10 cellular contexts compared by ENCODE assay signal in genomic region chr6:31559606-31559957, GRCh38. TPM values are rescaled to one million over a fixed set of nuclear protein-coding genes. Genes with fewer than 3 reads are reported as not detected.
DNase-seq lines count a peak whose midpoint lies in the region; ATAC-seq and TF ChIP-seq lines count a peak whose summit lies in the region.
"Had no signal": no experiment of that assay in that cellular context is flagged by ENCODE, and none has a peak within 500 bp of the region (broad histone marks: within the 10 kb centered on the region; RNA-seq: fewer than 3 reads in every experiment).

No MANE protein-coding gene starts in this region.

- no peak for DNase-seq in activated T-cell treated with anti-CD3 and anti-CD28 coated beads, Interleukin-2, amount 50 U/mL, for 4 hours
- DNase-seq in activated T-cell treated with anti-CD3 and anti-CD28 coated beads for 4 hours: no peak
- no peak for DNase-seq in RWPE2 (ENCODE audit: low spot score)
- no peak for DNase-seq in right cardiac atrium
- no peak for DNase-seq in DMS53 (lab: John Stamatoyannopoulos, UW)
- DNase-seq in NCI-H748 (lab: John Stamatoyannopoulos, UW; ENCODE audit: unreplicated experiment): no peak
- DNase-seq: SJCRH30 had no signal

- ATAC-seq in activated T-cell treated with anti-CD3 and anti-CD28 coated beads, Interleukin-2, amount 50 U/mL, for 4 hours: peak; percentile 13 to 22
- ATAC-seq in RWPE2 (ENCODE audit: low read depth) (no peak), right cardiac atrium (no peak), HG02571 (IDR thresholded peaks at IDR 0.05; ENCODE audit: unreplicated experiment) (no peak)

- H3K27ac ChIP-seq in RWPE2 (ENCODE audit: poor library complexity, severe bottlenecking): peak overlapping the region; percentile 72
- H3K27ac ChIP-seq in right cardiac atrium (ENCODE audit: low read length): peak overlapping the region; percentile 50
- H3K27ac ChIP-seq in temporal lobe (ENCODE audit: low read depth, low read length): peak overlapping the region; percentile 81
- H3K27ac ChIP-seq: SJCRH30 had no signal

- H3K27me3 ChIP-seq in RWPE2 (ENCODE audit: insufficient read depth, poor library complexity, severe bottlenecking) (no peaks in the 10 kb centered on the region), right cardiac atrium (ENCODE audit: control insufficient read depth, insufficient read depth) (no peaks in the 10 kb centered on the region)
- H3K27me3 ChIP-seq: SJCRH30 had no signal

- 51% methylated on average over 4 of the region's 4 CpGs for WGBS in right cardiac atrium

- TF ChIP-seq CTCF in RWPE2 (IDR thresholded peaks at IDR 0.05; ENCODE audit: poor library complexity, severe bottlenecking): no peak

- H3K4me1 ChIP-seq in RWPE2 (ENCODE audit: insufficient read depth, poor library complexity, severe bottlenecking) (peaks cover 27% of the 10 kb centered on the region), right cardiac atrium (ENCODE audit: control insufficient read depth, insufficient read depth, low read length) (peaks cover 18% of the 10 kb centered on the region)

- intact Hi-C loops in right cardiac atrium (cut with DNase I): no loop called here

- no peaks in the 10 kb centered on the region for H3K9me3 ChIP-seq in RWPE2 (ENCODE audit: severe bottlenecking)
- H3K9me3 ChIP-seq in right cardiac atrium (ENCODE audit: control insufficient read depth, low read length): no peaks in the 10 kb centered on the region
- H3K9me3 ChIP-seq: SJCRH30 had no signal

- no peaks in the 10 kb centered on the region for H3K9me3 Mint-ChIP-seq in activated T-cell treated with anti-CD3 and anti-CD28 coated beads, Interleukin-2, amount 50 U/mL, for 4 hours

- no peaks in the 10 kb centered on the region for H3K27me3 Mint-ChIP-seq in activated T-cell treated with anti-CD3 and anti-CD28 coated beads, Interleukin-2, amount 50 U/mL, for 4 hours (ENCODE audit: low read depth)

- peaks cover 81% of the 10 kb centered on the region for H3K4me1 Mint-ChIP-seq in activated T-cell treated with anti-CD3 and anti-CD28 coated beads, Interleukin-2, amount 50 U/mL, for 4 hours (ENCODE audit: low read depth)

- H3K4me3 ChIP-seq in RWPE2 (ENCODE audit: severe bottlenecking) (no peak overlapping the region), right cardiac atrium (ENCODE audit: low read length) (no peak overlapping the region)
- H3K4me3 ChIP-seq: SJCRH30 had no signal

- H3K4me3 Mint-ChIP-seq in activated T-cell treated with anti-CD3 and anti-CD28 coated beads, Interleukin-2, amount 50 U/mL, for 4 hours: peak overlapping the region; percentile 67

- peaks cover 49% of the 10 kb centered on the region for H3K36me3 ChIP-seq in RWPE2 (ENCODE audit: low read depth)
- H3K36me3 ChIP-seq: SJCRH30 had no signal

- peaks cover 32% of the 10 kb centered on the region for H3K36me3 Mint-ChIP-seq in activated T-cell treated with anti-CD3 and anti-CD28 coated beads, Interleukin-2, amount 50 U/mL, for 4 hours (ENCODE audit: insufficient read depth)

RNA-seq across cellular contexts. Expression of gene NFKBIL1, which starts 12.2 kb away (rescaled TPM):
- total RNA-seq in activated T-cell treated with anti-CD3 and anti-CD28 coated beads, Interleukin-2, amount 50 U/mL, for 4 hours: 10 to 100 TPM in 2 of 3 donors, 1 to 10 TPM in 1; 9.3 to 12.8 (median 12.7) TPM
- total RNA-seq in right cardiac atrium (10 to 100 TPM; 12.2 to 19.3 (median 14.6) TPM), temporal lobe (10.6 TPM)
- 16.7 TPM for polyA plus RNA-seq in right cardiac atrium

RNA-seq across cellular contexts. Expression of gene LTA, which starts 12.5 kb away (rescaled TPM):
- total RNA-seq in activated T-cell treated with anti-CD3 and anti-CD28 coated beads, Interleukin-2, amount 50 U/mL, for 4 hours: 1,000 to 10,000 TPM; 1,238 to 1,641 (median 1,296) TPM
- total RNA-seq in right cardiac atrium: not detected
- polyA plus RNA-seq in right cardiac atrium: 0.07 TPM
- not detected for total RNA-seq in temporal lobe
- total RNA-seq: HT1080, SJCRH30 had no signal

RNA-seq across cellular contexts. Expression of gene ATP6V1G2, which starts 13.2 kb away (rescaled TPM):
- total RNA-seq in activated T-cell treated with anti-CD3 and anti-CD28 coated beads, Interleukin-2, amount 50 U/mL, for 4 hours: under 1 TPM; 0.38 to 0.84 (median 0.58) TPM
- 1 to 10 TPM; 1.7 to 3.8 (median 2.6) TPM for total RNA-seq in right cardiac atrium
- 2.8 TPM for polyA plus RNA-seq in right cardiac atrium
- total RNA-seq in temporal lobe: 57.5 TPM

RNA-seq across cellular contexts. Expression of gene TNF, which starts 15.8 kb away (rescaled TPM):
- total RNA-seq in activated T-cell treated with anti-CD3 and anti-CD28 coated beads, Interleukin-2, amount 50 U/mL, for 4 hours: 100 to 1,000 TPM; 485 to 701 (median 587) TPM
- total RNA-seq in right cardiac atrium (under 1 TPM; 0.42 to 0.71 (median 0.53) TPM), temporal lobe (not detected)
- polyA plus RNA-seq in right cardiac atrium: 0.23 TPM
- total RNA-seq: HT1080, SJCRH30 had no signal

RNA-seq across cellular contexts. Expression of gene DDX39B, which starts 17.8 kb away (rescaled TPM):
- total RNA-seq in activated T-cell treated with anti-CD3 and anti-CD28 coated beads, Interleukin-2, amount 50 U/mL, for 4 hours: 100 to 1,000 TPM; 644 to 667 (median 666) TPM
- total RNA-seq in right cardiac atrium (100 to 1,000 TPM; 196 to 235 (median 212) TPM), temporal lobe (230 TPM)
- polyA plus RNA-seq in right cardiac atrium: 145 TPM

Comparison
In these comparisons a context has a peak if more than half of its experiments do, and no peak if none do; other contexts are left out.
1. ATAC-seq: peak in activated T-cell treated with anti-CD3 and anti-CD28 coated beads, Interleukin-2, amount 50 U/mL, for 4 hours (2 of 2); none in RWPE2 (single experiment), right cardiac atrium (0 of 2) and HG02571 (single experiment).
2. RNA of gene LTA, which starts 12.5 kb away (total RNA-seq): 1,238 to 1,641 TPM in activated T-cell treated with anti-CD3 and anti-CD28 coated beads, Interleukin-2, amount 50 U/mL, for 4 hours; not detected in right cardiac atrium and not detected in temporal lobe (single experiment); every median in the first group is over 1,000 times any median in the second.
3. RNA of gene ATP6V1G2, which starts 13.2 kb away (total RNA-seq): 57.5 TPM in temporal lobe (single experiment); 1.7 to 3.8 TPM in right cardiac atrium and 0.38 to 0.84 TPM in activated T-cell treated with anti-CD3 and anti-CD28 coated beads, Interleukin-2, amount 50 U/mL, for 4 hours; every median in the first group is over 10 times any median in the second.
4. Peak in every context shown above with its lines, with median percentiles within 50 percentile points of each other: H3K27ac ChIP-seq.